In genomic region chr6:162817196-162817595, GRCh38 we compare ENCODE assay signal across 32 cellular contexts.
"Had no signal": no experiment of that assay in that cellular context is flagged by ENCODE, and none has a peak within 500 bp of the region (broad histone marks: within the 10 kb centered on the region; RNA-seq: fewer than 3 reads in every experiment).

No MANE protein-coding gene starts in this region.

- H3K27me3 ChIP-seq: adrenal gland had no signal

- H3K4me1 ChIP-seq: adrenal gland had no signal

- ATAC-seq: Panc1, Right ventricle myocardium inferior, T-cell had no signal

- H3K4me3 ChIP-seq: adrenal gland, SK-N-MC had no signal

- H3K36me3 ChIP-seq: adrenal gland had no signal

- DNase-seq: activated CD4-positive, alpha-beta memory T cell treated with anti-CD3 and anti-CD28 coated beads for 36 hours; activated CD4-positive, alpha-beta T cell treated with anti-CD3 and anti-CD28 coated beads, Interleukin-2, amount 10 ng/mL, durations not matched to agents 7 days and 5 days; activated CD4-positive, CD25-positive, alpha-beta regulatory T cell; activated CD8-positive, alpha-beta memory T cell treated with anti-CD3 and anti-CD28 coated beads for 24 hours; activated gamma-delta T cell treated with Interleukin-2 at 50 U/mL for 16 hours; activated naive CD4-positive, alpha-beta T cell treated with anti-CD3 and anti-CD28 coated beads, Interleukin-2, amount 10 ng/mL, durations not matched to agents 7 days and 5 days; activated naive CD8-positive, alpha-beta T cell treated with anti-CD3 and anti-CD28 coated beads for 36 hours; activated T-cell treated with anti-CD3 and anti-CD28 coated beads for 4 hours; activated T-cell treated with anti-CD3 and anti-CD28 coated beads, Interleukin-2, amount 50 U/mL, for 48 hours; adrenal gland; anterior cingulate cortex; caudate nucleus; MV-4-11; NCI-H1092 treated with DMSO at 0.1 percent for 48 hours; NCI-H1417 treated with DMSO at 0.1 percent for 48 hours; NCI-H1694; NCI-H2029; NCI-H2107; NCI-H345; NCI-H510A; NCI-H526 treated with DMSO at 0.1 percent for 48 hours; NCI-H82; NK-92 treated with Interleukin-12 subunit alpha and Interleukin-12 subunit beta, amount 100 ng/mL, for 24 hours; OCI-M1; RPMI8226; T-cell; T-helper 2 cell; T1000 had no signal

- H3K9me3 ChIP-seq: adrenal gland had no signal

- H3K27ac ChIP-seq: adrenal gland, SK-N-MC, VCaP had no signal
